In the genomic region with DNA sequence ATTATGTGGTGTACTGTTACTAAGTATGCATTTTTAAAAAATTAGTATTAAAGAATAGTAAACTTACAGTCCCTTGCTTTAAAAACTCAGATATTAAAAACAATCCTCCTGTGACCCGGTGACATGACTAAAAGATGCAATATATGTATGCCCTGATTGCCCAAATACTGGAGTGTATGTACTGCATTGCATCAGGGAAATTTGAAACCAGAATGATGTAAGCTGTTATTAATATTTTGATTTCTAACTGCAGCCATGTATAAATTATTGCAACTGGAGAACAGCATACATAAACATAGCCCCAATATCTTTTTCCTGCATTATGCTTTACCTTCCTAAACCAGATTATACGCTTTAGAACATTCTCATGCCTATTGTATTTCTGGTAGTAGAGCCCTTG, we compare ENCODE assay signal across 10 cellular contexts. TPM values are rescaled to one million over a fixed set of nuclear protein-coding genes. Genes with fewer than 3 reads are reported as not detected.
DNase-seq lines count a peak whose midpoint lies in the region; ATAC-seq and TF ChIP-seq lines count a peak whose summit lies in the region.
"Had no signal": no experiment of that assay in that cellular context is flagged by ENCODE, and none has a peak within 500 bp of the region (broad histone marks: within the 10 kb centered on the region; RNA-seq: fewer than 3 reads in every experiment).

No MANE protein-coding gene starts in this region.

- no peaks in the 10 kb centered on the region for H3K9me3 ChIP-seq in CD4-positive, alpha-beta T cell (ENCODE audit: control insufficient read depth, low read length)
- H3K9me3 ChIP-seq in HEK293 (ENCODE audit: control insufficient read depth, insufficient read depth, low read depth, low read length) (no peaks in the 10 kb centered on the region), adipocyte (ENCODE audit: control insufficient read depth, low read length) (no peaks in the 10 kb centered on the region)

- ATAC-seq in CD4-positive, alpha-beta T cell (ENCODE audit: poor library complexity): no peak
- ATAC-seq in natural killer cell treated with Interleukin-12 subunit alpha and Interleukin-12 subunit beta and Interleukin-15 and Interleukin-18, amount 100 ng/mL, for 72 hours: no peak
- ATAC-seq in GM21825 (IDR thresholded peaks at IDR 0.05; ENCODE audit: unreplicated experiment): no peak
- no peak for ATAC-seq in HG03460 (IDR thresholded peaks at IDR 0.05; ENCODE audit: unreplicated experiment)

- POLR2A ChIA-PET in CD4-positive, alpha-beta T cell (lab: Charles Lee): interaction anchor here (6.6 to 12.8 kb wide), 3 partner anchors 11 to 37 kb away, joined by 171 to 226 read pairs (median 182); no protein-coding TSS in a partner anchor
- POLR2A ChIA-PET in HEK293 (lab: Yijun Ruan, JAX): interaction anchor here (0.6 kb wide), 1 partner anchor 198 kb away, joined by 4 read pairs; no protein-coding TSS in a partner anchor

- H3K36me3 ChIP-seq in HEK293 (ENCODE audit: control insufficient read depth in 2 of 2, insufficient read depth in 1 of 2, low read length in 2 of 2) (peaks cover 0 to 11% of the 10 kb centered on the region in 2 experiments; a peak in 1 of 3 replicates), adipocyte (ENCODE audit: control insufficient read depth, insufficient read depth, low read length, severe bottlenecking) (peaks cover 21% of the 10 kb centered on the region)

- peaks cover 39% of the 10 kb centered on the region for H3K36me3 Mint-ChIP-seq in CD4-positive, alpha-beta T cell (ENCODE audit: low read depth)
- peaks cover 15% of the 10 kb centered on the region for H3K36me3 Mint-ChIP-seq in natural killer cell treated with Interleukin-12 subunit alpha and Interleukin-12 subunit beta and Interleukin-15 and Interleukin-18, amount 100 ng/mL, for 72 hours

- H3K27me3 Mint-ChIP-seq in CD4-positive, alpha-beta T cell: no peaks in the 10 kb centered on the region
- H3K27me3 Mint-ChIP-seq in natural killer cell treated with Interleukin-12 subunit alpha and Interleukin-12 subunit beta and Interleukin-15 and Interleukin-18, amount 100 ng/mL, for 72 hours: no peaks in the 10 kb centered on the region
- H3K27me3 Mint-ChIP-seq: progenitor cell of endocrine pancreas had no signal

- H3K4me3 ChIP-seq in HEK293 (ENCODE audit: low read depth, low read length): no peak overlapping the region
- no peak overlapping the region for H3K4me3 ChIP-seq in adipocyte (ENCODE audit: low read length)

- CTCF ChIA-PET in CD4-positive, alpha-beta T cell (lab: Charles Lee): interaction anchor here (1.0 to 1.1 kb wide), 2 partner anchors 12 to 37 kb away, joined by 3 read pairs; no protein-coding TSS in a partner anchor
- CTCF ChIA-PET in HEK293 (lab: Yijun Ruan, JAX): interaction anchor here (0.7 to 2.2 kb wide), 3 partner anchors 8 to 75 kb away, joined by 3 to 10 read pairs (median 3); no protein-coding TSS in a partner anchor

- no peaks in the 10 kb centered on the region for H3K9me3 Mint-ChIP-seq in CD4-positive, alpha-beta T cell
- no peaks in the 10 kb centered on the region for H3K9me3 Mint-ChIP-seq in natural killer cell treated with Interleukin-12 subunit alpha and Interleukin-12 subunit beta and Interleukin-15 and Interleukin-18, amount 100 ng/mL, for 72 hours

- H3K27ac Mint-ChIP-seq in CD4-positive, alpha-beta T cell: peak overlapping the region; percentile 98
- H3K27ac Mint-ChIP-seq in natural killer cell treated with Interleukin-12 subunit alpha and Interleukin-12 subunit beta and Interleukin-15 and Interleukin-18, amount 100 ng/mL, for 72 hours: peak overlapping the region; percentile 63 to 74
- H3K27ac Mint-ChIP-seq: progenitor cell of endocrine pancreas had no signal

- no peak for TF ChIP-seq CTCF in CD4-positive, alpha-beta T cell (IDR thresholded peaks at IDR 0.05)
- TF ChIP-seq CTCF in HEK293 (tag by site-specific recombination; IDR thresholded peaks at IDR 0.05): no peak

- no peaks in the 10 kb centered on the region for H3K27me3 ChIP-seq in CD4-positive, alpha-beta T cell (ENCODE audit: control insufficient read depth, insufficient read depth, low read length)
- no peaks in the 10 kb centered on the region for H3K27me3 ChIP-seq in adipocyte (replicated peaks; ENCODE audit: control insufficient read depth, insufficient read depth, low read length)

- intact Hi-C loops in CD4-positive, alpha-beta T cell (cut with DNase I, micrococcal nuclease): no loop called here

- peak overlapping the region; percentile 100 for H3K27ac ChIP-seq in CD4-positive, alpha-beta T cell (ENCODE audit: low read depth, low read length)
- no peak overlapping the region for H3K27ac ChIP-seq in HEK293 (ENCODE audit: extremely low read depth, low read depth, low read length)

- H3K4me3 Mint-ChIP-seq in CD4-positive, alpha-beta T cell: peak overlapping the region; percentile 73
- H3K4me3 Mint-ChIP-seq in natural killer cell treated with Interleukin-12 subunit alpha and Interleukin-12 subunit beta and Interleukin-15 and Interleukin-18, amount 100 ng/mL, for 72 hours: peak overlapping the region; percentile 7

- H3K9ac ChIP-seq in adipocyte (ENCODE audit: low read length): no peak overlapping the region

- DNase-seq in CD4-positive, alpha-beta T cell: no peak
- DNase-seq in adipocyte (ENCODE audit: low read depth): peak; percentile 84
- peak; percentile 8 for DNase-seq in natural killer cell treated with Interleukin-12 subunit alpha and Interleukin-12 subunit beta and Interleukin-15 and Interleukin-18, amount 100 ng/mL, for 72 hours (ENCODE audit: low spot score)
- DNase-seq in stimulated activated CD4-positive, alpha-beta T cell treated with anti-CD3 and anti-CD28 coated beads, Interleukin-2, amount 100 ng/mL, for 24 hours: no peak
- DNase-seq: islet precursor cell, NCI-H226 had no signal

- H3K4me1 Mint-ChIP-seq in CD4-positive, alpha-beta T cell (ENCODE audit: low read depth): peaks cover 66% of the 10 kb centered on the region
- H3K4me1 Mint-ChIP-seq in natural killer cell treated with Interleukin-12 subunit alpha and Interleukin-12 subunit beta and Interleukin-15 and Interleukin-18, amount 100 ng/mL, for 72 hours (ENCODE audit: low read depth in 2 of 2): peaks cover 48 to 54% of the 10 kb centered on the region in 2 donors

- H3K4me1 ChIP-seq in HEK293 (ENCODE audit: control insufficient read depth, insufficient read depth, low read length) (no peaks in the 10 kb centered on the region), adipocyte (ENCODE audit: control insufficient read depth, insufficient read depth, low read length) (peaks cover 39% of the 10 kb centered on the region)

TF ChIP-seq in HEK293, 187 proteins besides CTCF, POLR2A, EP300 and RAD21 (continues in another document):
- TF ChIP-seq, protein P1, sequence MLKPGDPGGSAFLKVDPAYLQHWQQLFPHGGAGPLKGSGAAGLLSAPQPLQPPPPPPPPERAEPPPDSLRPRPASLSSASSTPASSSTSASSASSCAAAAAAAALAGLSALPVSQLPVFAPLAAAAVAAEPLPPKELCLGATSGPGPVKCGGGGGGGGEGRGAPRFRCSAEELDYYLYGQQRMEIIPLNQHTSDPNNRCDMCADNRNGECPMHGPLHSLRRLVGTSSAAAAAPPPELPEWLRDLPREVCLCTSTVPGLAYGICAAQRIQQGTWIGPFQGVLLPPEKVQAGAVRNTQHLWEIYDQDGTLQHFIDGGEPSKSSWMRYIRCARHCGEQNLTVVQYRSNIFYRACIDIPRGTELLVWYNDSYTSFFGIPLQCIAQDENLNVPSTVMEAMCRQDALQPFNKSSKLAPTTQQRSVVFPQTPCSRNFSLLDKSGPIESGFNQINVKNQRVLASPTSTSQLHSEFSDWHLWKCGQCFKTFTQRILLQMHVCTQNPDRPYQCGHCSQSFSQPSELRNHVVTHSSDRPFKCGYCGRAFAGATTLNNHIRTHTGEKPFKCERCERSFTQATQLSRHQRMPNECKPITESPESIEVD (tag by site-specific recombination; IDR thresholded peaks at IDR 0.05): 0 out of 2 replicates have a peak, but pooled peaks have one; percentile 6
- TF ChIP-seq ZNF394 (tag by site-specific recombination; IDR thresholded peaks at IDR 0.05; ENCODE audit: borderline replicate concordance) (no peak), KLF9 (tag by site-specific recombination; IDR thresholded peaks at IDR 0.05; ENCODE audit: low read depth) (no peak), SALL2 (tag by site-specific recombination; IDR thresholded peaks at IDR 0.05; ENCODE audit: borderline replicate concordance) (no peak)
- TF ChIP-seq, protein P2, sequence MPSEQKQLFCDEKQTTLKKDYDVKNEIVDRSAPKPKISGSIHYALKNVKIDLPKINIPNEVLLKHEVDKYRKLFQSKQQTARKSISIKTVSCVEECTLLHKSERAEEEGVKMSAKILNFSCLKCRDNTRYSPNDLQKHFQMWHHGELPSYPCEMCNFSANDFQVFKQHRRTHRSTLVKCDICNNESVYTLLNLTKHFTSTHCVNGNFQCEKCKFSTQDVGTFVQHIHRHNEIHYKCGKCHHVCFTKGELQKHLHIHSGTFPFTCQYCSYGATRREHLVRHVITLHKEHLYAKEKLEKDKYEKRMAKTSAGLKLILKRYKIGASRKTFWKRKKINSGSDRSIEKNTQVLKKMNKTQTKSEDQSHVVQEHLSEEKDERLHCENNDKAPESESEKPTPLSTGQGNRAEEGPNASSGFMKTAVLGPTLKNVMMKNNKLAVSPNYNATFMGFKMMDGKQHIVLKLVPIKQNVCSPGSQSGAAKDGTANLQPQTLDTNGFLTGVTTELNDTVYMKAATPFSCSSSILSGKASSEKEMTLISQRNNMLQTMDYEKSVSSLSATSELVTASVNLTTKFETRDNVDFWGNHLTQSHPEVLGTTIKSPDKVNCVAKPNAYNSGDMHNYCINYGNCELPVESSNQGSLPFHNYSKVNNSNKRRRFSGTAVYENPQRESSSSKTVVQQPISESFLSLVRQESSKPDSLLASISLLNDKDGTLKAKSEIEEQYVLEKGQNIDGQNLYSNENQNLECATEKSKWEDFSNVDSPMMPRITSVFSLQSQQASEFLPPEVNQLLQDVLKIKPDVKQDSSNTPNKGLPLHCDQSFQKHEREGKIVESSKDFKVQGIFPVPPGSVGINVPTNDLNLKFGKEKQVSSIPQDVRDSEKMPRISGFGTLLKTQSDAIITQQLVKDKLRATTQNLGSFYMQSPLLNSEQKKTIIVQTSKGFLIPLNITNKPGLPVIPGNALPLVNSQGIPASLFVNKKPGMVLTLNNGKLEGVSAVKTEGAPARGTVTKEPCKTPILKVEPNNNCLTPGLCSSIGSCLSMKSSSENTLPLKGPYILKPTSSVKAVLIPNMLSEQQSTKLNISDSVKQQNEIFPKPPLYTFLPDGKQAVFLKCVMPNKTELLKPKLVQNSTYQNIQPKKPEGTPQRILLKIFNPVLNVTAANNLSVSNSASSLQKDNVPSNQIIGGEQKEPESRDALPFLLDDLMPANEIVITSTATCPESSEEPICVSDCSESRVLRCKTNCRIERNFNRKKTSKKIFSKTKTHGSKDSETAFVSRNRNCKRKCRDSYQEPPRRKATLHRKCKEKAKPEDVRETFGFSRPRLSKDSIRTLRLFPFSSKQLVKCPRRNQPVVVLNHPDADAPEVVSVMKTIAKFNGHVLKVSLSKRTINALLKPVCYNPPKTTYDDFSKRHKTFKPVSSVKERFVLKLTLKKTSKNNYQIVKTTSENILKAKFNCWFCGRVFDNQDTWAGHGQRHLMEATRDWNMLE (tag by site-specific recombination; conservative IDR thresholded peaks at IDR 0.05; ENCODE audit: low read depth): no peak

RNA-seq across cellular contexts. Expression of a gene that starts 3.7 kb away (rescaled TPM):
- 100 to 1,000 TPM; 788 to 811 TPM for total RNA-seq in CD4-positive, alpha-beta T cell
- 1,000 to 10,000 TPM; 2,110 to 2,554 TPM for total RNA-seq in natural killer cell treated with Interleukin-12 subunit alpha and Interleukin-12 subunit beta and Interleukin-15 and Interleukin-18, amount 100 ng/mL, for 72 hours

Comparison
In these comparisons a context has a peak if more than half of its experiments do, and no peak if none do; other contexts are left out.
1. DNase-seq: peak in adipocyte (single experiment) and natural killer cell treated with Interleukin-12 subunit alpha and Interleukin-12 subunit beta and Interleukin-15 and Interleukin-18, amount 100 ng/mL, for 72 hours (single experiment); none in CD4-positive, alpha-beta T cell (0 of 10) and stimulated activated CD4-positive, alpha-beta T cell treated with anti-CD3 and anti-CD28 coated beads, Interleukin-2, amount 100 ng/mL, for 24 hours (0 of 2).